In the genomic region with DNA sequence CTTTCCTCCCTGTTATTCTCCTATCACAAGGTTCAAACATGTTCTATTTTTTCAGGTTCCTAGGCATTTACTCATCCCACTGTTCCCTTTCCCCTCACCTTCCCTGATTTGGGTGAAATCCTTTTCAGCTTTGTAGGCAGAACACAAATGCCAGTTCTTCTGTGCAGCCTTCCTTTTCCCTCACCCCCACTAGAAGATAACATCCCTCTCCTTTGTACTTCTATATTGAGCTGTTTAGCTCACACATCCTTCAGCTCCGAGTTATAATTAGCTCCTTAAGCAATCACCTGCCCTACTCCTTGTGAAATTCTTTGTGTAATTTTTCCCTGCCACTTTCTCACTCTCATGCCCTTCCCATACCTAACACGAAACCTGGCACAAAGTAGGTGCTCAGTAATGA, we compare ENCODE assay signal across 19 cellular contexts.
"Had no signal": no experiment of that assay in that cellular context is flagged by ENCODE, and none has a peak within 500 bp of the region (broad histone marks: within the 10 kb centered on the region; RNA-seq: fewer than 3 reads in every experiment).

No MANE protein-coding gene starts in this region.

- DNase-seq: activated CD4-positive, alpha-beta T cell treated with anti-CD3 and anti-CD28 coated beads, Interleukin-2, amount 50 U/mL, for 1 hour; activated CD8-positive, alpha-beta memory T cell treated with anti-CD3 and anti-CD28 coated beads, Interleukin-2, amount 50 U/mL, for 4 hours; activated effector memory CD4-positive, alpha-beta T cell treated with Interleukin-2 at 50 U/mL for 16 hours; activated naive CD4-positive, alpha-beta T cell treated with anti-CD3 and anti-CD28 coated beads, Interleukin-2, amount 10 ng/mL, durations not matched to agents 7 days and 5 days; activated naive CD8-positive, alpha-beta T cell treated with anti-CD3 and anti-CD28 coated beads, Interleukin-2, amount 50 U/mL, for 24 hours; activated T-cell treated with anti-CD3 and anti-CD28 coated beads, Interleukin-2, amount 50 U/mL, for 4 hours; anterior cingulate cortex; effector CD4-positive, alpha-beta T cell; right lobe of liver; stimulated activated CD4-positive, alpha-beta T cell treated with anti-CD3 and anti-CD28 coated beads, Interleukin-4, amount 100 ng/mL, for 24 hours; T-cell; T1000; testis; upper lobe of left lung had no signal

- H3K9me3 ChIP-seq: right lobe of liver, testis, upper lobe of left lung had no signal

- ATAC-seq: activated CD4-positive, CD25-positive, alpha-beta regulatory T cell treated with anti-CD3 and anti-CD28 coated beads, Interleukin-2, amount 50 U/mL, for 24 hours; activated naive CD8-positive, alpha-beta T cell treated with anti-CD3 and anti-CD28 coated beads, Interleukin-2, amount 50 U/mL, for 24 hours; activated T-cell treated with anti-CD3 and anti-CD28 coated beads, Interleukin-2, amount 50 U/mL, for 4 hours; esophagus mucosa; right lobe of liver; stimulated activated effector memory CD8-positive, alpha-beta T cell treated with anti-CD3 and anti-CD28 coated beads, Interleukin-12 subunit alpha, Interleukin-12 subunit beta, amount 100 ng/mL, for 72 hours; T-cell had no signal

- H3K4me1 ChIP-seq: right lobe of liver had no signal

- H3K36me3 ChIP-seq: right lobe of liver, upper lobe of left lung had no signal

- H3K27ac ChIP-seq: right lobe of liver, SK-N-MC, testis, upper lobe of left lung had no signal

- H3K4me3 ChIP-seq: lung, right lobe of liver, SK-N-MC, testis, upper lobe of left lung had no signal

- H3K27me3 ChIP-seq: right lobe of liver, testis, upper lobe of left lung had no signal
